In the genomic region with DNA sequence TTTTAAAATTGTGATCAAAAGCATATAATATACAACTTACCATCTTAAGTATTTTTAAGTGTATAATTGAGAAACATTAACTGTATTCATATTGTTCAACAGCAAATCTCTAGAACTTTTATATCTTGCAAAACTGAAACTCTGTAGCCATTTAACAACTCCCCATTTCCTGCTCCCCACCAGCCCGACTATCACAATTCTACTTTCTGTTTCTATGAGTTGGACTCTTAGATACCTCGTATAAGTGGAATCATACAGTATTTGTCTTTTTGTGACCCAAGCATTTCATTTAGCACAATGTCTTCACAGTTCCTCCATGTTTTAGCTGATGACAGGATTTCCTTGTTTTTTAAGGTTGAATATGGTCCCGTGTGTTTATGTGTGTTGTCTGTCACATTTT, we compare ENCODE assay signal across 1 cellular context.
TF ChIP-seq lines count a peak whose summit lies in the region.

No MANE protein-coding gene starts in this region.

TF ChIP-seq in H1, 55 proteins besides CTCF, POLR2A, EP300 and RAD21 (continued from another document):
- no peak for TF ChIP-seq KDM5A (IDR thresholded peaks at IDR 0.05; ENCODE audit: low read length)
- no peak for TF ChIP-seq NANOG (IDR thresholded peaks at IDR 0.05; ENCODE audit: insufficient read depth, low read depth, low read length, poor library complexity, severe bottlenecking)
- no peak for TF ChIP-seq TAF7 (optimal IDR thresholded peaks at IDR 0.05; ENCODE audit: borderline replicate concordance, low read depth, low read length)
- no peak for TF ChIP-seq SAP30 (IDR thresholded peaks at IDR 0.05; ENCODE audit: insufficient read depth, insufficient replicate concordance, low read length)
- TF ChIP-seq BRCA1 (IDR thresholded peaks at IDR 0.05; ENCODE audit: low read depth, low read length) = no peak
- no peak for TF ChIP-seq KDM1A (IDR thresholded peaks at IDR 0.05; ENCODE audit: borderline replicate concordance, low read length)
- no peak for TF ChIP-seq GABPA (IDR thresholded peaks at IDR 0.05; ENCODE audit: borderline replicate concordance, insufficient read depth, low read length)
- no peak for TF ChIP-seq MAX (IDR thresholded peaks at IDR 0.05)
- TF ChIP-seq, protein P1, sequence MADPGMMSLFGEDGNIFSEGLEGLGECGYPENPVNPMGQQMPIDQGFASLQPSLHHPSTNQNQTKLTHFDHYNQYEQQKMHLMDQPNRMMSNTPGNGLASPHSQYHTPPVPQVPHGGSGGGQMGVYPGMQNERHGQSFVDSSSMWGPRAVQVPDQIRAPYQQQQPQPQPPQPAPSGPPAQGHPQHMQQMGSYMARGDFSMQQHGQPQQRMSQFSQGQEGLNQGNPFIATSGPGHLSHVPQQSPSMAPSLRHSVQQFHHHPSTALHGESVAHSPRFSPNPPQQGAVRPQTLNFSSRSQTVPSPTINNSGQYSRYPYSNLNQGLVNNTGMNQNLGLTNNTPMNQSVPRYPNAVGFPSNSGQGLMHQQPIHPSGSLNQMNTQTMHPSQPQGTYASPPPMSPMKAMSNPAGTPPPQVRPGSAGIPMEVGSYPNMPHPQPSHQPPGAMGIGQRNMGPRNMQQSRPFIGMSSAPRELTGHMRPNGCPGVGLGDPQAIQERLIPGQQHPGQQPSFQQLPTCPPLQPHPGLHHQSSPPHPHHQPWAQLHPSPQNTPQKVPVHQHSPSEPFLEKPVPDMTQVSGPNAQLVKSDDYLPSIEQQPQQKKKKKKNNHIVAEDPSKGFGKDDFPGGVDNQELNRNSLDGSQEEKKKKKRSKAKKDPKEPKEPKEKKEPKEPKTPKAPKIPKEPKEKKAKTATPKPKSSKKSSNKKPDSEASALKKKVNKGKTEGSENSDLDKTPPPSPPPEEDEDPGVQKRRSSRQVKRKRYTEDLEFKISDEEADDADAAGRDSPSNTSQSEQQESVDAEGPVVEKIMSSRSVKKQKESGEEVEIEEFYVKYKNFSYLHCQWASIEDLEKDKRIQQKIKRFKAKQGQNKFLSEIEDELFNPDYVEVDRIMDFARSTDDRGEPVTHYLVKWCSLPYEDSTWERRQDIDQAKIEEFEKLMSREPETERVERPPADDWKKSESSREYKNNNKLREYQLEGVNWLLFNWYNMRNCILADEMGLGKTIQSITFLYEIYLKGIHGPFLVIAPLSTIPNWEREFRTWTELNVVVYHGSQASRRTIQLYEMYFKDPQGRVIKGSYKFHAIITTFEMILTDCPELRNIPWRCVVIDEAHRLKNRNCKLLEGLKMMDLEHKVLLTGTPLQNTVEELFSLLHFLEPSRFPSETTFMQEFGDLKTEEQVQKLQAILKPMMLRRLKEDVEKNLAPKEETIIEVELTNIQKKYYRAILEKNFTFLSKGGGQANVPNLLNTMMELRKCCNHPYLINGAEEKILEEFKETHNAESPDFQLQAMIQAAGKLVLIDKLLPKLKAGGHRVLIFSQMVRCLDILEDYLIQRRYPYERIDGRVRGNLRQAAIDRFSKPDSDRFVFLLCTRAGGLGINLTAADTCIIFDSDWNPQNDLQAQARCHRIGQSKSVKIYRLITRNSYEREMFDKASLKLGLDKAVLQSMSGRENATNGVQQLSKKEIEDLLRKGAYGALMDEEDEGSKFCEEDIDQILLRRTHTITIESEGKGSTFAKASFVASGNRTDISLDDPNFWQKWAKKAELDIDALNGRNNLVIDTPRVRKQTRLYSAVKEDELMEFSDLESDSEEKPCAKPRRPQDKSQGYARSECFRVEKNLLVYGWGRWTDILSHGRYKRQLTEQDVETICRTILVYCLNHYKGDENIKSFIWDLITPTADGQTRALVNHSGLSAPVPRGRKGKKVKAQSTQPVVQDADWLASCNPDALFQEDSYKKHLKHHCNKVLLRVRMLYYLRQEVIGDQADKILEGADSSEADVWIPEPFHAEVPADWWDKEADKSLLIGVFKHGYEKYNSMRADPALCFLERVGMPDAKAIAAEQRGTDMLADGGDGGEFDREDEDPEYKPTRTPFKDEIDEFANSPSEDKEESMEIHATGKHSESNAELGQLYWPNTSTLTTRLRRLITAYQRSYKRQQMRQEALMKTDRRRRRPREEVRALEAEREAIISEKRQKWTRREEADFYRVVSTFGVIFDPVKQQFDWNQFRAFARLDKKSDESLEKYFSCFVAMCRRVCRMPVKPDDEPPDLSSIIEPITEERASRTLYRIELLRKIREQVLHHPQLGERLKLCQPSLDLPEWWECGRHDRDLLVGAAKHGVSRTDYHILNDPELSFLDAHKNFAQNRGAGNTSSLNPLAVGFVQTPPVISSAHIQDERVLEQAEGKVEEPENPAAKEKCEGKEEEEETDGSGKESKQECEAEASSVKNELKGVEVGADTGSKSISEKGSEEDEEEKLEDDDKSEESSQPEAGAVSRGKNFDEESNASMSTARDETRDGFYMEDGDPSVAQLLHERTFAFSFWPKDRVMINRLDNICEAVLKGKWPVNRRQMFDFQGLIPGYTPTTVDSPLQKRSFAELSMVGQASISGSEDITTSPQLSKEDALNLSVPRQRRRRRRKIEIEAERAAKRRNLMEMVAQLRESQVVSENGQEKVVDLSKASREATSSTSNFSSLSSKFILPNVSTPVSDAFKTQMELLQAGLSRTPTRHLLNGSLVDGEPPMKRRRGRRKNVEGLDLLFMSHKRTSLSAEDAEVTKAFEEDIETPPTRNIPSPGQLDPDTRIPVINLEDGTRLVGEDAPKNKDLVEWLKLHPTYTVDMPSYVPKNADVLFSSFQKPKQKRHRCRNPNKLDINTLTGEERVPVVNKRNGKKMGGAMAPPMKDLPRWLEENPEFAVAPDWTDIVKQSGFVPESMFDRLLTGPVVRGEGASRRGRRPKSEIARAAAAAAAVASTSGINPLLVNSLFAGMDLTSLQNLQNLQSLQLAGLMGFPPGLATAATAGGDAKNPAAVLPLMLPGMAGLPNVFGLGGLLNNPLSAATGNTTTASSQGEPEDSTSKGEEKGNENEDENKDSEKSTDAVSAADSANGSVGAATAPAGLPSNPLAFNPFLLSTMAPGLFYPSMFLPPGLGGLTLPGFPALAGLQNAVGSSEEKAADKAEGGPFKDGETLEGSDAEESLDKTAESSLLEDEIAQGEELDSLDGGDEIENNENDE (IDR thresholded peaks at IDR 0.05; ENCODE audit: insufficient replicate concordance, low read length) = no peak
- no peak for TF ChIP-seq JUN (IDR thresholded peaks at IDR 0.05; ENCODE audit: low read depth, low read length)
- TF ChIP-seq EZH2 (IDR thresholded peaks at IDR 0.05; ENCODE audit: low read depth, low read length, severe bottlenecking) = no peak
- TF ChIP-seq CTBP2 (IDR thresholded peaks at IDR 0.05; ENCODE audit: borderline replicate concordance, insufficient read depth, insufficient read length, low read length) = no peak
- TF ChIP-seq BCL11A (IDR thresholded peaks at IDR 0.05; ENCODE audit: low read depth in 2 of 2, low read length in 2 of 2) = no peak
- no peak for TF ChIP-seq KDM4A (IDR thresholded peaks at IDR 0.05; ENCODE audit: low read depth, low read length, severe bottlenecking)
- TF ChIP-seq CEBPB (IDR thresholded peaks at IDR 0.05; ENCODE audit: low read depth, low read length) = no peak
- TF ChIP-seq, protein P2, sequence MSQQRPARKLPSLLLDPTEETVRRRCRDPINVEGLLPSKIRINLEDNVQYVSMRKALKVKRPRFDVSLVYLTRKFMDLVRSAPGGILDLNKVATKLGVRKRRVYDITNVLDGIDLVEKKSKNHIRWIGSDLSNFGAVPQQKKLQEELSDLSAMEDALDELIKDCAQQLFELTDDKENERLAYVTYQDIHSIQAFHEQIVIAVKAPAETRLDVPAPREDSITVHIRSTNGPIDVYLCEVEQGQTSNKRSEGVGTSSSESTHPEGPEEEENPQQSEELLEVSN (IDR thresholded peaks at IDR 0.05) = no peak
TF ChIP-seq in H1: peak in this region for 0.
